In the genomic region with DNA sequence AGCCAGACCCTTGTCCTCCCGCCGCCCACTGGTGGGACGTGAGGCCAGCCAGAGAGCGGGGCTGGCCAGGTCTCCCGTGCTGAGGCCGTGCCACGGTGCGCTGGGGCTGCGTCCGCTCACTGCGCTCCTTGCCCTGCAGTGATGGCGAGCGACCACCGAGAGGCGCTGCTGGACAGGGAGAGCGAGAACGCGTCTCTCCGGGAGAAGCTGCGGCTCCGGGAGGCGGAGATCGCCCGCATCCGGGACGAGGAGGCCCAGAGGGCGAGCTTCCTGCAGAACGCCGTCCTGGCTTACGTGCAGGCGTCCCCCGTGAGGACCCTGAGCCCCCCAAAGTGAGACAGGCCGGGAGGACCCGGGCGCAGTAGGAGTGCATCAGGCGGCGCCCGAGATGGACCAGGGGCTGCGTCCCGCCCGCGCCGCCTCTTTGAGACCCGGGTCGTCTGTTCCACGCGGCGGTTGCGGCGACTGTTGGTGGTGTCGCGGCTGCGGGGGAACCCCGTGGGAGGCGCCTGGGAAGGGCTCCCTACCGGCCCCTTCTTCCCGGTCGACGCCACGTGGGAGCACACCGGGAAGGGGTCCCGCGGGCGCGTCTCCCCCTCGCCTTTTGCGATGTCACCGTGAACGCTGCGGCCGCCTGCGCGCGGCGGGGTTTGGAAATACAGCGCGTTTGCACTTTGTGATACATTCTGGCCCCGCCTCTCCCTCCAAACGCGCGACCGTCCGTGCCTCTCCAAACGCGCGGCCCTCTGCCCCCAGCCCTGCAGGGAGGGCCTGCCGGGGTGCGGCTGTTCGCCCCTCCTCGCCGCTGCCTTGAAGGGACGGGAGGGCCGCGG, we compare ENCODE assay signal across 1 cellular context.
TF ChIP-seq lines count a peak whose summit lies in the region.

No MANE protein-coding gene starts in this region.

TF ChIP-seq in GM23338, 12 proteins besides CTCF, POLR2A, EP300 and RAD21:
- TF ChIP-seq ZNF462 (CRISPR knock-in tag; IDR thresholded peaks at IDR 0.05) = no peak
- TF ChIP-seq CREB1 (CRISPR knock-in tag; IDR thresholded peaks at IDR 0.05; ENCODE audit: low read depth) = 0 out of 2 replicates have a peak, but pooled peaks have one; percentile 39
TF ChIP-seq in GM23338: peak in this region for 1.
